ENCODE assay signal across 9 cellular contexts in the genomic region with DNA sequence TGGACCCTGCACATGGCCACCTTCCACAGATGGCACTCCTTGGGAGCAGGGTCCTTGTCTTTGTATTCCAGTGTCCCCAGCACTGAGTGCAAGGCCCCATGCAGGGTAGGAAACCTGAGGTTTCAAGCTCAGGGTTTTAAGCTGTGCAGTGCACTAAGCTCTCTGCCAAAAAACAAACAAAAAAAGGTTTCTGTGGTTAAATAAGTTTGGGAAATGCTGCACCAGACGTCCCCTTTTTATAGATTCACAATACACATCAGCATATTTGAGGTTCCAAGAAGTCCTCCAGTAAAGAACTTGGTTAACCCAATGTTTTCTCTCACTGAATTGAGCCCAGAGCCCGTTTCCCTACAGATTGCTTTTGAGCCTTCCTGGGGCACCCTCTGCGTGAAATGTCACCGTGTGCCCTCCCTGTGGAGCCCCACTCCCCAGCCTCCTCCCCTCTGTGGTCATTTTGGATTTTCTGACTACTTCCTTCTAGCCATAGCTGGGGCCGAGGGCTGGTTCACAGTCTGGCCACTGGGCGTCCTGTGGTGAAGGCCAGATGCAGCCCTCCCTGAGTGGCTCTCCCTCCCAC. TPM values are rescaled to one million over a fixed set of nuclear protein-coding genes. Genes with fewer than 3 reads are reported as not detected.
DNase-seq lines count a peak whose midpoint lies in the region; ATAC-seq, FAIRE-seq and TF ChIP-seq lines count a peak whose summit lies in the region.
"Had no signal": no experiment of that assay in that cellular context is flagged by ENCODE, and none has a peak within 500 bp of the region (broad histone marks: within the 10 kb centered on the region; RNA-seq: fewer than 3 reads in every experiment).

No MANE protein-coding gene starts in this region.

- H3K36me3 Mint-ChIP-seq in memory B cell = peaks cover 5% of the 10 kb centered on the region

- no peaks in the 10 kb centered on the region for H3K9me3 ChIP-seq in A549
- H3K9me3 ChIP-seq in HEK293 (ENCODE audit: control insufficient read depth, insufficient read depth, low read depth, low read length) = no peaks in the 10 kb centered on the region
- no peaks in the 10 kb centered on the region for H3K9me3 ChIP-seq in GM12878 (replicated peaks; ENCODE audit: control insufficient read depth, insufficient read depth, low read length)

- H3K4me1 Mint-ChIP-seq in memory B cell = no peaks in the 10 kb centered on the region

- intact Hi-C loops in GM12878 (cut with micrococcal nuclease; ENCODE audit: unreplicated experiment) = no loop called here

- BruUV-seq in GM12878 (replicated peaks; lab: Mats Ljungman, UMichigan) = no TSS peak

- POLR2A ChIA-PET in A549 (lab: Yijun Ruan, JAX) (interaction anchor here (0.9 to 4.8 kb wide), 2 partner anchors 17 to 28 kb away, joined by 4 to 28 read pairs; a partner anchor contains a TSS), HEK293 (lab: Yijun Ruan, JAX) (interaction anchor here (1.4 kb wide), 1 partner anchor 17 kb away, joined by 7 read pairs; a partner anchor contains a TSS), GM12878 (lab: Charles Lee) (no interaction called here)

- peak overlapping the region in 1 of 2 experiments; percentile 29; a peak in 1 of 6 replicates for H3K27ac ChIP-seq in A549
- no peak overlapping the region for H3K27ac ChIP-seq in HEK293 (ENCODE audit: extremely low read depth, low read depth, low read length)
- H3K27ac ChIP-seq in GM12878 (ENCODE audit: control insufficient read depth, insufficient read depth) = no peak overlapping the region

- TF ChIP-seq POLR2A in A549 (IDR thresholded peaks at IDR 0.05; ENCODE audit: low read length) (no peak), GM12878 (IDR thresholded peaks at IDR 0.05; ENCODE audit: low read depth, low read length) (peak; percentile 50; the same call in 1 of the 2 replicates)

- H4K20me1 ChIP-seq in GM12878 (ENCODE audit: control insufficient read depth, insufficient read depth) = no peaks in the 10 kb centered on the region

- ATAC-seq in A549 = peak; percentile 75 to 79
- peak; percentile 70 for ATAC-seq in GM12878
- ATAC-seq in memory B cell (ENCODE audit: low read depth) = no peak

- CTCF ChIA-PET in A549 (lab: Yijun Ruan, JAX) = interaction anchor here (0.6 to 11.8 kb wide), 8 partner anchors 9 to 249 kb away, joined by 3 to 158 read pairs (median 4); a partner anchor contains a TSS
- CTCF ChIA-PET in HEK293 (lab: Yijun Ruan, JAX) = interaction anchor here (0.5 to 3.3 kb wide), 8 partner anchors 8 to 249 kb away, joined by 3 to 18 read pairs (median 4); a partner anchor contains a TSS
- CTCF ChIA-PET in GM12878 (lab: Yijun Ruan, JAX) = interaction anchor here (1.1 to 6.3 kb wide), 3 partner anchors 21 to 38 kb away, joined by 4 to 36 read pairs (median 4); no protein-coding TSS in a partner anchor

- H3K4me3 ChIP-seq in A549 (no peak overlapping the region), HEK293 (ENCODE audit: low read depth, low read length) (no peak overlapping the region), GM12878 (no peak overlapping the region)

- H3K27me3 ChIP-seq in GM12878 (replicated peaks in 1 of 2; ENCODE audit: control insufficient read depth in 2 of 2, insufficient read depth in 2 of 2, low read length in 1 of 2) = no peaks in the 10 kb centered on the region

- H3K27ac Mint-ChIP-seq in memory B cell = peak overlapping the region; percentile 40

- in situ Hi-C loops in GM12878 (cut with MboI) = no loop called here

- 48% methylated on average over 6 of the region's 6 CpGs for WGBS in A549 (ENCODE audit: missing lambda C conversion rate)
- 50% methylated on average over 6 of the region's 6 CpGs for WGBS in GM12878 (ENCODE audit: insufficient coverage, insufficient replicate concordance, low lambda C conversion rate, missing lambda C conversion rate)

- H2AFZ ChIP-seq in GM12878 (ENCODE audit: control insufficient read depth, low read depth, low read length) = no peak overlapping the region

- TF ChIP-seq RAD21 in A549 (conservative IDR thresholded peaks at IDR 0.05 in 1 of 2, IDR thresholded peaks at IDR 0.05 in 1 of 2) (no peak), GM12878 (IDR thresholded peaks at IDR 0.05; ENCODE audit: insufficient read depth, low read depth, low read length) (no peak)

- DNase-seq in A549 (ENCODE audit: low read depth in 1 of 2, low spot score in 1 of 2) (peak in 1 of 2 experiments; percentile 23), GM12878 (ENCODE audit: low read depth, low spot score) (no peak), memory B cell (ENCODE audit: low spot score in 2 of 2) (no peak), NCI-H1105 (lab: John Stamatoyannopoulos, UW) (no peak), NCI-H146 (lab: John Stamatoyannopoulos, UW) (no peak), DMS114 treated with DMSO at 0.1 percent for 48 hours (lab: John Stamatoyannopoulos, UW; ENCODE audit: unreplicated experiment) (no peak), NCI-H1105 treated with DMSO at 0.1 percent for 48 hours (lab: John Stamatoyannopoulos, UW) (no peak)
- DNase-seq: activated CD8-positive, alpha-beta memory T cell treated with anti-CD3 and anti-CD28 coated beads for 24 hours had no signal

- H3K9me3 Mint-ChIP-seq in memory B cell = no peaks in the 10 kb centered on the region

- TF ChIP-seq EP300 in A549 (IDR thresholded peaks at IDR 0.05) (no peak), GM12878 (IDR thresholded peaks at IDR 0.05; ENCODE audit: borderline replicate concordance in 1 of 2, control insufficient read depth in 1 of 2, low read depth in 2 of 2, low read length in 2 of 2) (no peak)

- no peak overlapping the region for H3K4me3 Mint-ChIP-seq in memory B cell

- H3K27me3 Mint-ChIP-seq in memory B cell = no peaks in the 10 kb centered on the region

- SMC1A ChIA-PET in GM12878 (lab: Charles Lee; ENCODE audit: uncharacterized antibody, unreplicated experiment) = interaction anchor here (1.0 to 1.3 kb wide), 2 partner anchors 17 to 29 kb away, joined by 3 read pairs; a partner anchor contains a TSS

- TF ChIP-seq CTCF in A549 (IDR thresholded peaks at IDR 0.05) (no peak), HEK293 (tag by site-specific recombination; IDR thresholded peaks at IDR 0.05) (no peak), GM12878 (IDR thresholded peaks at IDR 0.05 in 2 of 3, conservative IDR thresholded peaks at IDR 0.05 in 1 of 3; ENCODE audit: control insufficient read depth in 2 of 3, extremely low read depth in 1 of 3, insufficient read depth in 1 of 3, low read depth in 3 of 3, low read length in 3 of 3) (no peak)

- H3K4me1 ChIP-seq in A549 (peaks cover 9% of the 10 kb centered on the region; the same call in 2 of the 3 replicates), HEK293 (ENCODE audit: control insufficient read depth, insufficient read depth, low read length) (no peaks in the 10 kb centered on the region), GM12878 (ENCODE audit: control insufficient read depth, insufficient read depth, low read length) (no peaks in the 10 kb centered on the region)

- H3K9ac ChIP-seq in GM12878 (ENCODE audit: control insufficient read depth, insufficient read depth, low read length) = no peak overlapping the region

- H3K4me2 ChIP-seq in A549 (no peak overlapping the region), GM12878 (ENCODE audit: control insufficient read depth, insufficient read depth) (no peak overlapping the region)

- FAIRE-seq in A549 (lab: Jason Lieb, UNC) (no peak), GM12878 (lab: Jason Lieb, UNC) (no peak)

- no peaks in the 10 kb centered on the region for H3K79me2 ChIP-seq in GM12878 (ENCODE audit: control insufficient read depth, insufficient read depth, low read length)

- RAD21 ChIA-PET in GM12878 (lab: Charles Lee; ENCODE audit: unreplicated experiment) = no interaction called here

- H3K36me3 ChIP-seq in HEK293 (ENCODE audit: control insufficient read depth in 2 of 2, insufficient read depth in 1 of 2, low read length in 2 of 2) = peaks cover 7 to 40% of the 10 kb centered on the region in 2 experiments
- H3K36me3 ChIP-seq in GM12878 (ENCODE audit: control insufficient read depth in 2 of 2, insufficient read depth in 2 of 2, low read length in 1 of 2) = peaks cover 4 to 16% of the 10 kb centered on the region in 2 experiments

RNA-seq across cellular contexts. Expression of a gene that starts 17.1 kb away (rescaled TPM):
- polyA plus RNA-seq in A549 (2011; rRNA removed) (60.1 and 72.2 TPM in 2 replicates), A549 (2017; fragmentation: RNase III; extraction: RNeasy Plus Mini Kit Qiagen cat#74134 plus additional on column Dnase treatment) (40.4 to 43.5 TPM (median 41.2 TPM) in 3 replicates), GM12878 (2011; rRNA removed) (46.4 and 71.4 TPM in 2 replicates), GM12878 (2014; fragmentation: Illumina TruSeq; extraction: Trizol) (30.2 and 53.2 TPM in 2 replicates), GM12878 (2014; fragmentation: Nextera tagmentation; extraction: Ambion mirVana) (10 to 100 TPM; 18.9 to 21.4 TPM), GM12878 (2014; rRNA removed) (69.4 and 71.2 TPM in 2 replicates), GM12878 (2016; fragmentation: Nextera tagmentation; extraction: Ambion mirVana) (10 to 100 TPM; 37.8 to 37.9 TPM)
- 70.3 and 84.5 TPM in 2 replicates for polyA plus RNA-seq in A549 (2012; cell fraction: cytosol; rRNA removed)
- 170 and 172 TPM in 2 replicates for polyA plus RNA-seq in A549 (2012; cell fraction: nucleus; rRNA removed)
- polyA minus RNA-seq in A549 (2011; rRNA and poly(A)+ RNA removed) = 74.3 and 83.8 TPM in 2 replicates
- 148 and 153 TPM in 2 replicates for total RNA-seq in GM12878 (2013; cell fraction: nucleolus; rRNA removed)
- total RNA-seq in GM12878 (2014; rRNA removed) (58.1 and 60.3 TPM in 2 replicates), GM12878 (2014; rRNA removed; fragmentation: Illumina TruSeq; extraction: Trizol) (39.0 and 42.0 TPM in 2 replicates), GM12878 (2021) (62.9 and 63.2 TPM in 2 replicates)
- polyA plus RNA-seq in GM12878 (2011; ENCODE audit: low read depth) = 31.0 TPM
- polyA plus RNA-seq in GM12878 (2011; cell fraction: cytosol; rRNA removed) = 84.2 and 98.9 TPM in 2 replicates
- 223 and 258 TPM in 2 replicates for polyA plus RNA-seq in GM12878 (2011; cell fraction: nucleus; rRNA removed)
- 50.8 and 50.9 TPM in 2 replicates for polyA plus RNA-seq in GM12878 (2012)
- polyA minus RNA-seq in GM12878 (2011; rRNA and poly(A)+ RNA removed) = 48.9 and 72.9 TPM in 2 replicates
- 19.4 and 27.2 TPM in 2 replicates for polyA minus RNA-seq in GM12878 (2011; cell fraction: cytosol; rRNA and poly(A)+ RNA removed)
- 43.5 and 49.6 TPM in 2 replicates for polyA minus RNA-seq in GM12878 (2011; cell fraction: nucleus; rRNA and poly(A)+ RNA removed)

RNA-seq across cellular contexts. Expression of a gene that starts 17.2 kb away (rescaled TPM):
- not detected in 2 replicates for polyA plus RNA-seq in A549 (2011; rRNA removed)
- not detected in 2 replicates for polyA plus RNA-seq in A549 (2012; cell fraction: cytosol; rRNA removed)
- polyA plus RNA-seq in A549 (2012; cell fraction: nucleus; rRNA removed) = not detected in 2 replicates
- not detected in 3 replicates for polyA plus RNA-seq in A549 (2017; fragmentation: RNase III; extraction: RNeasy Plus Mini Kit Qiagen cat#74134 plus additional on column Dnase treatment)
- not detected in 2 replicates for polyA minus RNA-seq in A549 (2011; rRNA and poly(A)+ RNA removed)
- not detected in 2 replicates for total RNA-seq in GM12878 (2013; cell fraction: nucleolus; rRNA removed)
- 0.06 TPM in 1 of 2 replicates, not detected in the other for total RNA-seq in GM12878 (2014; rRNA removed)
- not detected in 2 replicates for total RNA-seq in GM12878 (2014; rRNA removed; fragmentation: Illumina TruSeq; extraction: Trizol)
- total RNA-seq in GM12878 (2021) = 0.03 TPM in 1 of 2 replicates, not detected in the other
- 0.16 TPM for polyA plus RNA-seq in GM12878 (2011; ENCODE audit: low read depth)
- 0.10 TPM in 1 of 2 replicates, not detected in the other for polyA plus RNA-seq in GM12878 (2011; rRNA removed)
- 0.02 TPM in 1 of 2 replicates, not detected in the other for polyA plus RNA-seq in GM12878 (2011; cell fraction: cytosol; rRNA removed)
- 0.03 TPM in 1 of 2 replicates, not detected in the other for polyA plus RNA-seq in GM12878 (2011; cell fraction: nucleus; rRNA removed)
- polyA plus RNA-seq in GM12878 (2012) = 0.11 and 0.18 TPM in 2 replicates
- polyA plus RNA-seq in GM12878 (2014; fragmentation: Illumina TruSeq; extraction: Trizol) = not detected in 2 replicates
- polyA plus RNA-seq in GM12878 (2014; fragmentation: Nextera tagmentation; extraction: Ambion mirVana) = under 1 TPM in 1 of 2 experiments, not detected in 1; 0.05 TPM
- polyA plus RNA-seq in GM12878 (2014; rRNA removed) = 0.01 TPM in 1 of 2 replicates, not detected in the other
- polyA plus RNA-seq in GM12878 (2016; fragmentation: Nextera tagmentation; extraction: Ambion mirVana) = under 1 TPM in 1 of 2 experiments, not detected in 1; 0.14 TPM
- polyA minus RNA-seq in GM12878 (2011; rRNA and poly(A)+ RNA removed) = not detected in 2 replicates
- polyA minus RNA-seq in GM12878 (2011; cell fraction: cytosol; rRNA and poly(A)+ RNA removed) = not detected in 2 replicates
- not detected in 2 replicates for polyA minus RNA-seq in GM12878 (2011; cell fraction: nucleus; rRNA and poly(A)+ RNA removed)

RNA-seq across cellular contexts. Expression of a gene that starts 28.1 kb away (rescaled TPM):
- polyA plus RNA-seq in A549 (2011; rRNA removed) (47.4 and 57.5 TPM in 2 replicates), A549 (2017; fragmentation: RNase III; extraction: RNeasy Plus Mini Kit Qiagen cat#74134 plus additional on column Dnase treatment) (39.7 to 43.2 TPM (median 41.2 TPM) in 3 replicates), GM12878 (2011; rRNA removed) (30.6 and 39.7 TPM in 2 replicates), GM12878 (2014; fragmentation: Illumina TruSeq; extraction: Trizol) (28.6 and 35.5 TPM in 2 replicates), GM12878 (2014; fragmentation: Nextera tagmentation; extraction: Ambion mirVana) (10 to 100 TPM; 28.1 to 34.4 TPM), GM12878 (2014; rRNA removed) (13.2 and 14.1 TPM in 2 replicates), GM12878 (2016; fragmentation: Nextera tagmentation; extraction: Ambion mirVana) (10 to 100 TPM; 35.2 to 41.8 TPM)
- 18.3 and 21.6 TPM in 2 replicates for polyA plus RNA-seq in A549 (2012; cell fraction: cytosol; rRNA removed)
- polyA plus RNA-seq in A549 (2012; cell fraction: nucleus; rRNA removed) = 9.3 and 13.4 TPM in 2 replicates
- 35.6 and 40.5 TPM in 2 replicates for polyA minus RNA-seq in A549 (2011; rRNA and poly(A)+ RNA removed)
- total RNA-seq in GM12878 (2013; cell fraction: nucleolus; rRNA removed) = 34.2 and 34.7 TPM in 2 replicates
- total RNA-seq in GM12878 (2014; rRNA removed) (19.7 and 30.8 TPM in 2 replicates), GM12878 (2014; rRNA removed; fragmentation: Illumina TruSeq; extraction: Trizol) (23.8 and 24.2 TPM in 2 replicates), GM12878 (2021) (19.7 and 26.7 TPM in 2 replicates)
- polyA plus RNA-seq in GM12878 (2011; ENCODE audit: low read depth) = 16.1 TPM
- 18.9 and 21.4 TPM in 2 replicates for polyA plus RNA-seq in GM12878 (2011; cell fraction: cytosol; rRNA removed)
- polyA plus RNA-seq in GM12878 (2011; cell fraction: nucleus; rRNA removed) = 15.4 and 15.5 TPM in 2 replicates
- polyA plus RNA-seq in GM12878 (2012) = 15.4 and 19.5 TPM in 2 replicates
- polyA minus RNA-seq in GM12878 (2011; rRNA and poly(A)+ RNA removed) = 27.2 and 29.3 TPM in 2 replicates
- 8.7 and 11.3 TPM in 2 replicates for polyA minus RNA-seq in GM12878 (2011; cell fraction: cytosol; rRNA and poly(A)+ RNA removed)
- 9.4 and 16.6 TPM in 2 replicates for polyA minus RNA-seq in GM12878 (2011; cell fraction: nucleus; rRNA and poly(A)+ RNA removed)
